ENCODE assay signal across 20 cellular contexts in genomic region chr22:20526305-20526627, GRCh38. TPM values are rescaled to one million over a fixed set of nuclear protein-coding genes. Genes with fewer than 3 reads are reported as not detected.
DNase-seq lines count a peak whose midpoint lies in the region; ATAC-seq, FAIRE-seq and TF ChIP-seq lines count a peak whose summit lies in the region.
"Had no signal": no experiment of that assay in that cellular context is flagged by ENCODE, and none has a peak within 500 bp of the region (broad histone marks: within the 10 kb centered on the region; RNA-seq: fewer than 3 reads in every experiment).

No MANE protein-coding gene starts in this region.

- no peaks in the 10 kb centered on the region for H3K9me3 ChIP-seq in A549
- H3K9me3 ChIP-seq in GM23248 (ENCODE audit: low read depth) = no peaks in the 10 kb centered on the region
- no peaks in the 10 kb centered on the region for H3K9me3 ChIP-seq in K562 (replicated peaks; ENCODE audit: control insufficient read depth, insufficient read depth, low read depth, low read length)
- H3K9me3 ChIP-seq: heart right ventricle, neutrophil, stomach had no signal

- CTCF ChIA-PET in A549 (lab: Yijun Ruan, JAX) = interaction anchor here (1.0 to 3.7 kb wide), 6 partner anchors 13 to 38 kb away, joined by 3 to 9 read pairs (median 3); partner anchors contain the start of gene MED15
- CTCF ChIA-PET in K562 (lab: Yijun Ruan, JAX; ENCODE audit: low intra/inter-chr PET ratio) = interaction anchor here (0.6 to 1.7 kb wide), 2 partner anchors 30 to 1467 kb away, joined by 3 to 5 read pairs; partner anchors contain the start of gene KLHL22
- CTCF ChIA-PET in activated CD8-positive, alpha-beta memory T cell treated with anti-CD3 and anti-CD28 coated beads, Interleukin-2, amount 10 ng/mL, durations not matched to agents 7 days and 5 days (lab: Charles Lee) = interaction anchor here (2.4 kb wide), 1 partner anchor 42 kb away, joined by 9 read pairs; no protein-coding TSS in a partner anchor

- no peak for DNase-seq in A549 (ENCODE audit: low read depth in 1 of 2, low spot score in 1 of 2)
- no peak for DNase-seq in GM23248
- peak in 2 of 4 experiments; percentile 29 to 30 for DNase-seq in K562 (ENCODE audit: extremely low read depth in 1 of 4, low spot score in 3 of 4)
- DNase-seq in mesothelial cell of epicardium (ENCODE audit: low spot score in 2 of 2, unreplicated experiment in 2 of 2) = no peak
- DNase-seq in stimulated activated CD4-positive, alpha-beta T cell treated with anti-CD3 and anti-CD28 coated beads, Interleukin-4, amount 100 ng/mL, for 1 hour = no peak
- DNase-seq in NCI-H524 treated with DMSO at 0.1 percent for 48 hours (lab: John Stamatoyannopoulos, UW) = no peak
- DNase-seq in activated CD8-positive, alpha-beta memory T cell treated with anti-CD3 and anti-CD28 coated beads, Interleukin-2, amount 10 ng/mL, durations not matched to agents 7 days and 5 days = no peak
- DNase-seq: activated CD4-positive, alpha-beta T cell treated with anti-CD3 and anti-CD28 coated beads, Interleukin-2, amount 10 ng/mL, durations not matched to agents 24 days and 14 days; activated naive CD8-positive, alpha-beta T cell treated with anti-CD3 and anti-CD28 coated beads for 36 hours; activated T-cell treated with anti-CD3 and anti-CD28 coated beads, Interleukin-2, amount 50 U/mL, for 1 hour; Calu3; effector CD8-positive, alpha-beta T cell; heart right ventricle; mesendoderm; NCI-H526; stomach had no signal

- peaks cover 68% of the 10 kb centered on the region for H3F3A ChIP-seq in GM23248 (ENCODE audit: insufficient read depth)

- peaks cover 28% of the 10 kb centered on the region for H3K9me1 ChIP-seq in K562 (ENCODE audit: control insufficient read depth, insufficient read depth, low read length)

- WGBS in A549 (ENCODE audit: missing lambda C conversion rate) = 79% methylated on average over 4 of the region's 4 CpGs
- 74 to 78% methylated on average over 4 of the region's 4 CpGs for WGBS in GM23248 (ENCODE audit: low coverage in 1 of 2, low lambda C conversion rate in 2 of 2, missing lambda C conversion rate in 2 of 2), 2 experiments
- 80% methylated on average over 4 of the region's 4 CpGs for WGBS in K562 (ENCODE audit: insufficient coverage, low coverage, missing lambda C conversion rate)

- TF ChIP-seq EP300 in A549 (IDR thresholded peaks at IDR 0.05) (no peak), K562 (IDR thresholded peaks at IDR 0.05; ENCODE audit: low read length) (peak; percentile 7; the same call in 1 of the 2 replicates)

- H2AFZ ChIP-seq in GM23248 (no peak overlapping the region), K562 (ENCODE audit: low read depth, low read length) (no peak overlapping the region)

- TF ChIP-seq POLR2A in A549 (IDR thresholded peaks at IDR 0.05; ENCODE audit: low read length) = no peak
- TF ChIP-seq POLR2A in K562 (conservative IDR thresholded peaks at IDR 0.05) = no peak

- peak overlapping the region; percentile 83 for H3K27ac Mint-ChIP-seq in mesothelial cell of epicardium
- no peak overlapping the region for H3K27ac Mint-ChIP-seq in activated CD8-positive, alpha-beta memory T cell treated with anti-CD3 and anti-CD28 coated beads, Interleukin-2, amount 10 ng/mL, durations not matched to agents 7 days and 5 days
- H3K27ac Mint-ChIP-seq: activated naive CD8-positive, alpha-beta T cell treated with anti-CD3 and anti-CD28 coated beads for 36 hours had no signal

- no peak for ATAC-seq in A549
- no peak for ATAC-seq in K562
- ATAC-seq in HG02970 (IDR thresholded peaks at IDR 0.05; ENCODE audit: low FRiP score, unreplicated experiment) = no peak
- ATAC-seq in activated CD8-positive, alpha-beta memory T cell treated with anti-CD3 and anti-CD28 coated beads, Interleukin-2, amount 10 ng/mL, durations not matched to agents 7 days and 5 days = no peak
- ATAC-seq: heart right ventricle had no signal

- intact Hi-C loops in K562 (cut with micrococcal nuclease) = no loop called here

- H4K20me1 ChIP-seq in GM23248 (ENCODE audit: insufficient read depth) (no peaks in the 10 kb centered on the region), K562 (replicated peaks; ENCODE audit: control insufficient read depth, insufficient read depth, low read length) (peaks cover 61% of the 10 kb centered on the region)

- in situ Hi-C loops in GM23248 (cut with MboI) (no loop called here), K562 (cut with MboI) (no loop called here)

- TF ChIP-seq CTCF in A549 (IDR thresholded peaks at IDR 0.05) = no peak
- TF ChIP-seq CTCF in K562 (IDR thresholded peaks at IDR 0.05 in 2 of 3, conservative IDR thresholded peaks at IDR 0.05 in 1 of 3; ENCODE audit: insufficient read depth in 2 of 3, low read depth in 1 of 3, low read length in 3 of 3) = no peak
- TF ChIP-seq CTCF in mesothelial cell of epicardium (IDR thresholded peaks at IDR 0.05; ENCODE audit: unreplicated experiment) = no peak

- H3K4me1 ChIP-seq in A549 (peaks cover 78% of the 10 kb centered on the region), GM23248 (ENCODE audit: insufficient read depth) (peaks cover 68% of the 10 kb centered on the region), K562 (replicated peaks in 1 of 2; ENCODE audit: control insufficient read depth in 2 of 2, insufficient read depth in 2 of 2, low read length in 2 of 2) (peaks cover 43 to 64% of the 10 kb centered on the region in 2 experiments)

- H3K27me3 ChIP-seq in GM23248 (replicated peaks; ENCODE audit: insufficient read depth) = no peaks in the 10 kb centered on the region
- no peaks in the 10 kb centered on the region for H3K27me3 ChIP-seq in K562 (ENCODE audit: control insufficient read depth in 2 of 2, insufficient read depth in 2 of 2, low read length in 2 of 2)
- H3K27me3 ChIP-seq: heart right ventricle, neutrophil, stomach had no signal

- H3K36me3 Mint-ChIP-seq in mesothelial cell of epicardium = peaks cover 8% of the 10 kb centered on the region
- H3K36me3 Mint-ChIP-seq in activated CD8-positive, alpha-beta memory T cell treated with anti-CD3 and anti-CD28 coated beads, Interleukin-2, amount 10 ng/mL, durations not matched to agents 7 days and 5 days = peaks cover 46% of the 10 kb centered on the region

- FAIRE-seq in A549 (lab: Jason Lieb, UNC) (no peak), K562 (lab: Jason Lieb, UNC) (no peak)
- FAIRE-seq: islet of Langerhans, urothelium cell line had no signal

- no peak overlapping the region for H3K4me3 Mint-ChIP-seq in mesothelial cell of epicardium
- H3K4me3 Mint-ChIP-seq in activated CD8-positive, alpha-beta memory T cell treated with anti-CD3 and anti-CD28 coated beads, Interleukin-2, amount 10 ng/mL, durations not matched to agents 7 days and 5 days = no peak overlapping the region
- H3K4me3 Mint-ChIP-seq: activated CD4-positive, alpha-beta T cell treated with anti-CD3 and anti-CD28 coated beads, Interleukin-2, amount 10 ng/mL, durations not matched to agents 24 days and 14 days; activated naive CD8-positive, alpha-beta T cell treated with anti-CD3 and anti-CD28 coated beads for 36 hours had no signal

- H3K9me3 Mint-ChIP-seq in mesothelial cell of epicardium = peaks cover 4% of the 10 kb centered on the region
- H3K9me3 Mint-ChIP-seq in activated CD8-positive, alpha-beta memory T cell treated with anti-CD3 and anti-CD28 coated beads, Interleukin-2, amount 10 ng/mL, durations not matched to agents 7 days and 5 days (ENCODE audit: low read depth) = no peaks in the 10 kb centered on the region
- H3K9me3 Mint-ChIP-seq: activated CD4-positive, alpha-beta T cell treated with anti-CD3 and anti-CD28 coated beads, Interleukin-2, amount 10 ng/mL, durations not matched to agents 24 days and 14 days; activated naive CD8-positive, alpha-beta T cell treated with anti-CD3 and anti-CD28 coated beads for 36 hours had no signal

- H3K9ac ChIP-seq in GM23248 (peak overlapping the region; percentile 51), K562 (ENCODE audit: insufficient read depth in 1 of 2, low read depth in 2 of 2, low read length in 2 of 2) (no peak overlapping the region)

- peaks cover 46% of the 10 kb centered on the region for H3K4me1 Mint-ChIP-seq in mesothelial cell of epicardium
- peaks cover 57% of the 10 kb centered on the region for H3K4me1 Mint-ChIP-seq in activated CD8-positive, alpha-beta memory T cell treated with anti-CD3 and anti-CD28 coated beads, Interleukin-2, amount 10 ng/mL, durations not matched to agents 7 days and 5 days

- H3K9me2 ChIP-seq in GM23248 (ENCODE audit: insufficient read depth) = no peaks in the 10 kb centered on the region

- peak overlapping the region; percentile 65 to 92 for H3K27ac ChIP-seq in A549
- H3K27ac ChIP-seq in GM23248 = peak overlapping the region; percentile 100
- H3K27ac ChIP-seq in K562 (ENCODE audit: extremely low read depth, low read depth, low read length) = no peak overlapping the region
- H3K27ac ChIP-seq: neutrophil had no signal

- H3K36me3 ChIP-seq in GM23248 (ENCODE audit: low read depth) = peaks cover 6% of the 10 kb centered on the region; the same call in 1 of the 2 replicates
- peaks cover 69% of the 10 kb centered on the region for H3K36me3 ChIP-seq in K562 (ENCODE audit: control insufficient read depth, insufficient read depth, low read length)

- BruUV-seq in K562 (replicated peaks; lab: Mats Ljungman, UMichigan) = no TSS peak

- POLR2A ChIA-PET in A549 (lab: Yijun Ruan, JAX) = interaction anchor here (1.3 kb wide), 1 partner anchor 17 kb away, joined by 4 read pairs; no protein-coding TSS in a partner anchor
- POLR2A ChIA-PET in K562 (lab: Yijun Ruan, JAX) = interaction anchor here (0.6 to 68.9 kb wide), 6 partner anchors 6 to 227 kb away, joined by 3 to 1693 read pairs (median 5); partner anchors contain the start of gene MED15

- H3K79me2 ChIP-seq in GM23248 (ENCODE audit: insufficient read depth) (peaks cover 87% of the 10 kb centered on the region), K562 (ENCODE audit: control insufficient read depth, insufficient read depth, low read length) (peaks cover 94% of the 10 kb centered on the region)

- no peaks in the 10 kb centered on the region for H3K27me3 Mint-ChIP-seq in mesothelial cell of epicardium (ENCODE audit: low read depth)
- no peaks in the 10 kb centered on the region for H3K27me3 Mint-ChIP-seq in activated CD8-positive, alpha-beta memory T cell treated with anti-CD3 and anti-CD28 coated beads, Interleukin-2, amount 10 ng/mL, durations not matched to agents 7 days and 5 days
- H3K27me3 Mint-ChIP-seq: activated CD4-positive, alpha-beta T cell treated with anti-CD3 and anti-CD28 coated beads, Interleukin-2, amount 10 ng/mL, durations not matched to agents 24 days and 14 days; activated naive CD8-positive, alpha-beta T cell treated with anti-CD3 and anti-CD28 coated beads for 36 hours had no signal

- TF ChIP-seq RAD21 in A549 (conservative IDR thresholded peaks at IDR 0.05 in 1 of 2, IDR thresholded peaks at IDR 0.05 in 1 of 2) = no peak
- TF ChIP-seq RAD21 in K562 (CRISPR knock-in tag; conservative IDR thresholded peaks at IDR 0.05 in 1 of 2, IDR thresholded peaks at IDR 0.05 in 1 of 2) = no peak

- H3K4me3 ChIP-seq in A549 = no peak overlapping the region
- peak overlapping the region; percentile 1; the same call in 1 of the 2 replicates for H3K4me3 ChIP-seq in GM23248
- H3K4me3 ChIP-seq in K562 = no peak overlapping the region
- H3K4me3 ChIP-seq: heart right ventricle, stomach had no signal

- H3K4me2 ChIP-seq in A549 (peak overlapping the region; percentile 58), GM23248 (ENCODE audit: unreplicated experiment) (peak overlapping the region; percentile 34), K562 (ENCODE audit: insufficient read depth, low read length) (no peak overlapping the region)

RNA-seq across cellular contexts. Expression of gene MED15, which starts 18.9 kb away (rescaled TPM):
- polyA plus RNA-seq in A549 (2011; rRNA removed) = 10.7 and 11.3 TPM in 2 replicates
- 30.4 and 35.0 TPM in 2 replicates for polyA plus RNA-seq in A549 (2012; cell fraction: cytosol; rRNA removed)
- 151 and 195 TPM in 2 replicates for polyA plus RNA-seq in A549 (2012; cell fraction: nucleus; rRNA removed)
- 29.7 to 32.6 TPM (median 30.5 TPM) in 3 replicates for polyA plus RNA-seq in A549 (2017; fragmentation: RNase III; extraction: RNeasy Plus Mini Kit Qiagen cat#74134 plus additional on column Dnase treatment)
- polyA minus RNA-seq in A549 (2011; rRNA and poly(A)+ RNA removed) = 26.3 and 29.6 TPM in 2 replicates
- 40.0 and 40.2 TPM in 2 replicates for total RNA-seq in GM23248 (2014; rRNA removed; shearing (Covaris generic))
- 69.4 and 69.7 TPM in 2 replicates for polyA plus RNA-seq in GM23248 (2016; fragmentation: Nextera tagmentation; extraction: Ambion mirVana)
- 482 and 971 TPM in 2 replicates for total RNA-seq in K562 (2011; cell fraction: chromatin; rRNA removed; ENCODE audit: low replicate concordance)
- 663 TPM in 2 replicates for total RNA-seq in K562 (2011; cell fraction: nucleolus; rRNA removed)
- total RNA-seq in K562 (2011; cell fraction: nucleoplasm; rRNA removed) = 469 and 476 TPM in 2 replicates
- total RNA-seq in K562 (2014; rRNA removed) = 72.6 and 103 TPM in 2 replicates
- 26.1 and 26.4 TPM in 2 replicates for total RNA-seq in K562 (2014; rRNA removed; fragmentation: Illumina TruSeq; extraction: Trizol)
- 59.2 and 60.1 TPM in 2 replicates for total RNA-seq in K562 (2015; rRNA removed; fragmentation: Illumina TruSeq; extraction: Trizol)
- total RNA-seq in K562 (2021) = 264 and 271 TPM in 2 replicates
- polyA plus RNA-seq in K562 (2011; rRNA removed) = 40.4 and 111 TPM in 2 replicates
- polyA plus RNA-seq in K562 (2011; cell fraction: cytosol; rRNA removed) = 75.5 and 117 TPM in 2 replicates
- 369 and 471 TPM in 2 replicates for polyA plus RNA-seq in K562 (2011; cell fraction: nucleus; rRNA removed)
- 148 and 229 TPM in 2 replicates for polyA plus RNA-seq in K562 (2012)
- 76.0 and 122 TPM in 2 replicates for polyA plus RNA-seq in K562 (2014; fragmentation: Illumina TruSeq; extraction: Trizol)
- polyA plus RNA-seq in K562 (2014; fragmentation: Nextera tagmentation; extraction: Ambion mirVana) = 1 to 10 TPM; 4.0 to 5.2 TPM
- 102 and 130 TPM in 2 replicates for polyA plus RNA-seq in K562 (2014; rRNA removed)
- polyA minus RNA-seq in K562 (2011; rRNA and poly(A)+ RNA removed) = 98.8 and 108 TPM in 2 replicates
- 188 and 326 TPM in 2 replicates for polyA minus RNA-seq in K562 (2011; cell fraction: cytosol; rRNA and poly(A)+ RNA removed)
- 310 and 409 TPM in 2 replicates for polyA minus RNA-seq in K562 (2011; cell fraction: nucleus; rRNA and poly(A)+ RNA removed)
- total RNA-seq in mesothelial cell of epicardium = 129 to 135 TPM (median 129 TPM) in 3 replicates
- 100 to 1,000 TPM; 145 to 179 TPM for total RNA-seq in activated CD8-positive, alpha-beta memory T cell treated with anti-CD3 and anti-CD28 coated beads, Interleukin-2, amount 10 ng/mL, durations not matched to agents 7 days and 5 days

RNA-seq across cellular contexts. Expression of gene KLHL22, which starts 30.7 kb away (rescaled TPM):
- polyA plus RNA-seq in A549 (2011; rRNA removed) (11.7 and 13.9 TPM in 2 replicates), A549 (2017; fragmentation: RNase III; extraction: RNeasy Plus Mini Kit Qiagen cat#74134 plus additional on column Dnase treatment) (10.5 to 12.1 TPM (median 11.7 TPM) in 3 replicates), GM23248 (2016; fragmentation: Nextera tagmentation; extraction: Ambion mirVana) (19.0 and 20.0 TPM in 2 replicates), K562 (2011; rRNA removed) (25.6 and 43.0 TPM in 2 replicates), K562 (2014; fragmentation: Illumina TruSeq; extraction: Trizol) (15.4 and 16.5 TPM in 2 replicates), K562 (2014; fragmentation: Nextera tagmentation; extraction: Ambion mirVana) (1 to 10 TPM; 1.3 to 1.8 TPM), K562 (2014; rRNA removed) (15.8 and 18.6 TPM in 2 replicates)
- 11.7 and 16.0 TPM in 2 replicates for polyA plus RNA-seq in A549 (2012; cell fraction: cytosol; rRNA removed)
- polyA plus RNA-seq in A549 (2012; cell fraction: nucleus; rRNA removed) = 30.3 and 36.6 TPM in 2 replicates
- 18.8 and 20.2 TPM in 2 replicates for polyA minus RNA-seq in A549 (2011; rRNA and poly(A)+ RNA removed)
- total RNA-seq in GM23248 (2014; rRNA removed; shearing (Covaris generic)) = 37.7 and 41.3 TPM in 2 replicates
- total RNA-seq in K562 (2011; cell fraction: chromatin; rRNA removed; ENCODE audit: low replicate concordance) = 116 and 152 TPM in 2 replicates
- total RNA-seq in K562 (2011; cell fraction: nucleolus; rRNA removed) = 68.5 and 75.0 TPM in 2 replicates
- total RNA-seq in K562 (2011; cell fraction: nucleoplasm; rRNA removed) = 88.1 and 101 TPM in 2 replicates
- total RNA-seq in K562 (2014; rRNA removed) (15.1 and 15.6 TPM in 2 replicates), K562 (2014; rRNA removed; fragmentation: Illumina TruSeq; extraction: Trizol) (13.5 and 15.3 TPM in 2 replicates), K562 (2015; rRNA removed; fragmentation: Illumina TruSeq; extraction: Trizol) (15.2 and 15.7 TPM in 2 replicates), K562 (2021) (20.1 and 21.1 TPM in 2 replicates), mesothelial cell of epicardium (58.4 to 60.3 TPM (median 59.9 TPM) in 3 replicates)
- 24.5 and 36.2 TPM in 2 replicates for polyA plus RNA-seq in K562 (2011; cell fraction: cytosol; rRNA removed)
- polyA plus RNA-seq in K562 (2011; cell fraction: nucleus; rRNA removed) = 73.7 and 92.5 TPM in 2 replicates
- 15.0 and 42.6 TPM in 2 replicates for polyA plus RNA-seq in K562 (2012)
- polyA minus RNA-seq in K562 (2011; rRNA and poly(A)+ RNA removed) = 24.1 and 42.3 TPM in 2 replicates
- 13.4 and 21.4 TPM in 2 replicates for polyA minus RNA-seq in K562 (2011; cell fraction: cytosol; rRNA and poly(A)+ RNA removed)
- 36.2 and 65.9 TPM in 2 replicates for polyA minus RNA-seq in K562 (2011; cell fraction: nucleus; rRNA and poly(A)+ RNA removed)
- 10 to 100 TPM; 27.5 to 31.7 TPM for total RNA-seq in activated CD8-positive, alpha-beta memory T cell treated with anti-CD3 and anti-CD28 coated beads, Interleukin-2, amount 10 ng/mL, durations not matched to agents 7 days and 5 days

Comparison
In these comparisons a context has a peak if more than half of its experiments do, and no peak if none do; other contexts are left out.
1. Of the 35 proteins assayed by ChIP-seq in both K562 and A549: peak only in K562: EP300 and PHF8; only in A549: none; in both: none; in neither: 33.